39 cellular contexts compared by ENCODE assay signal in genomic region chr15:98331676-98332075, GRCh38.
"Had no signal": no experiment of that assay in that cellular context is flagged by ENCODE, and none has a peak within 500 bp of the region (broad histone marks: within the 10 kb centered on the region; RNA-seq: fewer than 3 reads in every experiment).

No MANE protein-coding gene starts in this region.

- H3K36me3 ChIP-seq: adrenal gland, ascending aorta, brain microvascular endothelial cell, breast epithelium, cardiac muscle cell had no signal

- H3K4me3 Mint-ChIP-seq: activated naive CD4-positive, alpha-beta T cell treated with anti-CD3 and anti-CD28 coated beads for 36 hours; activated naive CD4-positive, alpha-beta T cell treated with anti-CD3 and anti-CD28 coated beads, Interleukin-2, amount 10 ng/mL, durations not matched to agents 7 days and 5 days; activated naive CD4-positive, alpha-beta T cell treated with anti-CD3 and anti-CD28 coated beads, Interleukin-2, amount 50 U/mL, for 24 hours; activated naive CD8-positive, alpha-beta T cell; activated naive CD8-positive, alpha-beta T cell treated with anti-CD3 and anti-CD28 coated beads for 36 hours; activated naive CD8-positive, alpha-beta T cell treated with anti-CD3 and anti-CD28 coated beads, Interleukin-2, amount 10 ng/mL, durations not matched to agents 7 days and 5 days; activated naive CD8-positive, alpha-beta T cell treated with anti-CD3 and anti-CD28 coated beads, Interleukin-2, amount 50 U/mL, for 24 hours; activated T-cell treated with anti-CD3 and anti-CD28 coated beads, Interleukin-2, amount 50 U/mL, for 24 hours; activated T-cell treated with anti-CD3 and anti-CD28 coated beads, Interleukin-2, amount 50 U/mL, for 4 hours; activated T-cell treated with anti-CD3 and anti-CD28 coated beads, Interleukin-2, amount 50 U/mL, for 72 hours; activated T-helper 1 cell treated with anti-CD3 and anti-CD28 coated beads, Interleukin-12 subunit alpha, Interleukin-12 subunit beta, Interleukin-2, Interleukin-4 antibody, amounts not matched to agents 30 ng/mL and 10 ng/mL and 1 ng/mL, durations not matched to agents 14 hours and 24 hours and 36 hours; activated T-helper 17 cell treated with anti-CD3 and anti-CD28 coated beads, Interleukin-2, amount 50 U/mL, for 72 hours; brain; central memory CD8-positive, alpha-beta T cell had no signal

- H3K4me1 ChIP-seq: adrenal gland, ascending aorta, body of pancreas, breast epithelium had no signal

- H3K27ac Mint-ChIP-seq: activated naive CD4-positive, alpha-beta T cell treated with anti-CD3 and anti-CD28 coated beads for 36 hours; activated naive CD4-positive, alpha-beta T cell treated with anti-CD3 and anti-CD28 coated beads, Interleukin-2, amount 10 ng/mL, durations not matched to agents 7 days and 5 days; activated naive CD4-positive, alpha-beta T cell treated with anti-CD3 and anti-CD28 coated beads, Interleukin-2, amount 50 U/mL, for 24 hours; activated naive CD4-positive, alpha-beta T cell treated with anti-CD3 and anti-CD28 coated beads, Interleukin-2, amount 50 U/mL, for 72 hours; activated naive CD8-positive, alpha-beta T cell; activated naive CD8-positive, alpha-beta T cell treated with anti-CD3 and anti-CD28 coated beads for 36 hours; activated naive CD8-positive, alpha-beta T cell treated with anti-CD3 and anti-CD28 coated beads, Interleukin-2, amount 10 ng/mL, durations not matched to agents 7 days and 5 days; activated naive CD8-positive, alpha-beta T cell treated with anti-CD3 and anti-CD28 coated beads, Interleukin-2, amount 50 U/mL, for 24 hours; activated T-cell treated with anti-CD3 and anti-CD28 coated beads, Interleukin-2, amount 50 U/mL, for 24 hours; activated T-cell treated with anti-CD3 and anti-CD28 coated beads, Interleukin-2, amount 50 U/mL, for 72 hours; activated T-helper 1 cell treated with anti-CD3 and anti-CD28 coated beads, Interleukin-12 subunit alpha, Interleukin-12 subunit beta, Interleukin-2, Interleukin-4 antibody, amounts not matched to agents 30 ng/mL and 10 ng/mL and 1 ng/mL, durations not matched to agents 14 hours and 24 hours and 36 hours; activated T-helper 17 cell treated with anti-CD3 and anti-CD28 coated beads, Interleukin-2, amount 50 U/mL, for 72 hours; activated T-helper 2 cell treated with anti-CD3 and anti-CD28 coated beads, Interferon-gamma antibody, Interleukin-2, Interleukin-4, amounts not matched to agents 10 μg/mL and 5 μg/mL and 100 μg/mL, durations not matched to agents 14 hours and 24 hours and 36 hours; brain had no signal

- H3K9me3 ChIP-seq: adrenal gland, ascending aorta, body of pancreas, breast epithelium had no signal

- H3K27me3 ChIP-seq: ascending aorta, body of pancreas, brain microvascular endothelial cell, cardiac muscle cell had no signal

- H3K27ac ChIP-seq: adrenal gland, ascending aorta, body of pancreas, brain microvascular endothelial cell, breast epithelium, cardiac muscle cell had no signal

- H3K4me1 Mint-ChIP-seq: activated naive CD4-positive, alpha-beta T cell treated with anti-CD3 and anti-CD28 coated beads, Interleukin-2, amount 10 ng/mL, durations not matched to agents 7 days and 5 days; activated naive CD4-positive, alpha-beta T cell treated with anti-CD3 and anti-CD28 coated beads, Interleukin-2, amount 50 U/mL, for 24 hours; activated naive CD8-positive, alpha-beta T cell treated with anti-CD3 and anti-CD28 coated beads for 36 hours; activated naive CD8-positive, alpha-beta T cell treated with anti-CD3 and anti-CD28 coated beads, Interleukin-2, amount 10 ng/mL, durations not matched to agents 7 days and 5 days; activated naive CD8-positive, alpha-beta T cell treated with anti-CD3 and anti-CD28 coated beads, Interleukin-2, amount 50 U/mL, for 24 hours; activated T-helper 17 cell treated with anti-CD3 and anti-CD28 coated beads, Interleukin-2, amount 50 U/mL, for 72 hours; central memory CD8-positive, alpha-beta T cell had no signal

- H3K36me3 Mint-ChIP-seq: activated naive CD4-positive, alpha-beta T cell treated with anti-CD3 and anti-CD28 coated beads, Interleukin-2, amount 10 ng/mL, durations not matched to agents 7 days and 5 days; activated naive CD4-positive, alpha-beta T cell treated with anti-CD3 and anti-CD28 coated beads, Interleukin-2, amount 50 U/mL, for 24 hours; activated naive CD4-positive, alpha-beta T cell treated with anti-CD3 and anti-CD28 coated beads, Interleukin-2, amount 50 U/mL, for 72 hours; activated naive CD8-positive, alpha-beta T cell; activated naive CD8-positive, alpha-beta T cell treated with anti-CD3 and anti-CD28 coated beads for 36 hours; activated naive CD8-positive, alpha-beta T cell treated with anti-CD3 and anti-CD28 coated beads, Interleukin-2, amount 10 ng/mL, durations not matched to agents 7 days and 5 days; brain had no signal

- H3K4me3 ChIP-seq: adrenal gland, ascending aorta, body of pancreas, breast epithelium, cardiac muscle cell had no signal

- DNase-seq: activated effector memory CD4-positive, alpha-beta T cell treated with anti-CD3 and anti-CD28 coated beads, Interleukin-2, amount 50 U/mL, for 16 hours; activated effector memory CD4-positive, alpha-beta T cell treated with Interleukin-2 at 50 U/mL for 16 hours; activated gamma-delta T cell; activated gamma-delta T cell treated with Interleukin-2 at 50 U/mL for 16 hours; activated naive CD4-positive, alpha-beta T cell; activated naive CD4-positive, alpha-beta T cell treated with anti-CD3 and anti-CD28 coated beads for 36 hours; activated naive CD4-positive, alpha-beta T cell treated with anti-CD3 and anti-CD28 coated beads, Interleukin-2, amount 10 ng/mL, durations not matched to agents 7 days and 5 days; activated naive CD4-positive, alpha-beta T cell treated with anti-CD3 and anti-CD28 coated beads, Interleukin-2, amount 50 U/mL, for 16 hours; activated naive CD4-positive, alpha-beta T cell treated with Interleukin-2 at 50 U/mL for 16 hours; activated naive CD8-positive, alpha-beta T cell treated with anti-CD3 and anti-CD28 coated beads for 36 hours; activated naive CD8-positive, alpha-beta T cell treated with anti-CD3 and anti-CD28 coated beads, Interleukin-2, amount 10 ng/mL, durations not matched to agents 7 days and 5 days; activated naive CD8-positive, alpha-beta T cell treated with anti-CD3 and anti-CD28 coated beads, Interleukin-2, amount 50 U/mL, for 24 hours; activated T-cell treated with anti-CD3 and anti-CD28 coated beads for 4 hours; activated T-cell treated with anti-CD3 and anti-CD28 coated beads, Interleukin-2, amount 50 U/mL, for 1 hour; activated T-cell treated with anti-CD3 and anti-CD28 coated beads, Interleukin-2, amount 50 U/mL, for 24 hours; activated T-cell treated with anti-CD3 and anti-CD28 coated beads, Interleukin-2, amount 50 U/mL, for 4 hours; activated T-cell treated with anti-CD3 and anti-CD28 coated beads, Interleukin-2, amount 50 U/mL, for 48 hours; activated T-cell treated with anti-CD3 and anti-CD28 coated beads, Interleukin-2, amount 50 U/mL, for 72 hours; adrenal gland; amniotic stem cell; amygdala; anterior cingulate cortex; aorta; body of pancreas; brain microvascular endothelial cell; caudate nucleus; central memory CD4-positive, alpha-beta T cell; cerebellar nuclear complex had no signal

- H3K9me3 Mint-ChIP-seq: activated naive CD4-positive, alpha-beta T cell treated with anti-CD3 and anti-CD28 coated beads for 36 hours; activated naive CD4-positive, alpha-beta T cell treated with anti-CD3 and anti-CD28 coated beads, Interleukin-2, amount 10 ng/mL, durations not matched to agents 7 days and 5 days; activated naive CD4-positive, alpha-beta T cell treated with anti-CD3 and anti-CD28 coated beads, Interleukin-2, amount 50 U/mL, for 24 hours; activated naive CD4-positive, alpha-beta T cell treated with anti-CD3 and anti-CD28 coated beads, Interleukin-2, amount 50 U/mL, for 72 hours; activated naive CD8-positive, alpha-beta T cell treated with anti-CD3 and anti-CD28 coated beads, Interleukin-2, amount 10 ng/mL, durations not matched to agents 7 days and 5 days; activated naive CD8-positive, alpha-beta T cell treated with anti-CD3 and anti-CD28 coated beads, Interleukin-2, amount 50 U/mL, for 24 hours; activated T-cell treated with anti-CD3 and anti-CD28 coated beads, Interleukin-2, amount 50 U/mL, for 24 hours; activated T-cell treated with anti-CD3 and anti-CD28 coated beads, Interleukin-2, amount 50 U/mL, for 4 hours; activated T-cell treated with anti-CD3 and anti-CD28 coated beads, Interleukin-2, amount 50 U/mL, for 72 hours; activated T-helper 1 cell treated with anti-CD3 and anti-CD28 coated beads, Interleukin-12 subunit alpha, Interleukin-12 subunit beta, Interleukin-2, Interleukin-4 antibody, amounts not matched to agents 30 ng/mL and 10 ng/mL and 1 ng/mL, durations not matched to agents 14 hours and 24 hours and 36 hours; activated T-helper 2 cell treated with anti-CD3 and anti-CD28 coated beads, Interferon-gamma antibody, Interleukin-2, Interleukin-4, amounts not matched to agents 10 μg/mL and 5 μg/mL and 100 μg/mL, durations not matched to agents 14 hours and 24 hours and 36 hours had no signal

- H3K27me3 Mint-ChIP-seq: activated naive CD4-positive, alpha-beta T cell treated with anti-CD3 and anti-CD28 coated beads, Interleukin-2, amount 10 ng/mL, durations not matched to agents 7 days and 5 days; brain had no signal
